In genomic region chr2:233655043-233655442, GRCh38 we compare ENCODE assay signal across 37 cellular contexts. TPM values are rescaled to one million over a fixed set of nuclear protein-coding genes. Genes with fewer than 3 reads are reported as not detected.
"Had no signal": no experiment of that assay in that cellular context is flagged by ENCODE, and none has a peak within 500 bp of the region (broad histone marks: within the 10 kb centered on the region; RNA-seq: fewer than 3 reads in every experiment).

No MANE protein-coding gene starts in this region.

- DNase-seq: activated CD4-positive, alpha-beta memory T cell treated with anti-CD3 and anti-CD28 coated beads, Interleukin-2, amount 10 ng/mL, durations not matched to agents 7 days and 5 days; activated CD4-positive, alpha-beta T cell treated with anti-CD3 and anti-CD28 coated beads for 1 hour; activated CD4-positive, alpha-beta T cell treated with anti-CD3 and anti-CD28 coated beads for 48 hours; activated CD4-positive, CD25-positive, alpha-beta regulatory T cell; activated CD8-positive, alpha-beta memory T cell treated with anti-CD3 and anti-CD28 coated beads for 24 hours; activated CD8-positive, alpha-beta memory T cell treated with anti-CD3 and anti-CD28 coated beads, Interleukin-2, amount 10 ng/mL, durations not matched to agents 7 days and 5 days; activated gamma-delta T cell; activated naive CD4-positive, alpha-beta T cell treated with Interleukin-2 at 50 U/mL for 16 hours; activated naive CD8-positive, alpha-beta T cell treated with anti-CD3 and anti-CD28 coated beads, Interleukin-2, amount 10 ng/mL, durations not matched to agents 7 days and 5 days; activated T-cell treated with anti-CD3 and anti-CD28 coated beads, Interleukin-2, amount 50 U/mL, for 1 hour; amygdala; Kasumi-1; KG1; MM.1S; MV-4-11; NCI-H1092; NCI-H1436 treated with DMSO at 0.1 percent for 48 hours; NCI-H187; NCI-H2029 treated with DMSO at 0.1 percent for 48 hours; NCI-H2107; NCI-H2171; NCI-H2227 treated with DMSO at 0.1 percent for 48 hours; NCI-H446 treated with DMSO at 0.1 percent for 48 hours; NCI-H524 treated with DMSO at 0.1 percent for 48 hours; PC-3; T1000; WERI-Rb-1 had no signal

- H3K27ac ChIP-seq: ascending aorta, cardiac muscle cell, RWPE1, WERI-Rb-1 had no signal

- H3K9me3 ChIP-seq: ascending aorta had no signal

- FAIRE-seq: RCC 7860 had no signal

- ATAC-seq: activated CD8-positive, alpha-beta memory T cell treated with anti-CD3 and anti-CD28 coated beads, Interleukin-2, amount 10 ng/mL, durations not matched to agents 7 days and 5 days; PC-3; Right ventricle myocardium inferior had no signal

- H3K4me1 ChIP-seq: ascending aorta had no signal

- H3K4me3 ChIP-seq: ascending aorta, cardiac muscle cell had no signal

- H3K27me3 ChIP-seq: ascending aorta, cardiac muscle cell had no signal

- H3K36me3 ChIP-seq: ascending aorta, cardiac muscle cell, WERI-Rb-1 had no signal

RNA-seq across cellular contexts. Expression of gene UGT1A9, which starts 16.7 kb away (rescaled TPM):
- total RNA-seq: activated CD4-positive, alpha-beta memory T cell treated with anti-CD3 and anti-CD28 coated beads, Interleukin-2, amount 10 ng/mL, durations not matched to agents 7 days and 5 days; activated CD8-positive, alpha-beta memory T cell treated with anti-CD3 and anti-CD28 coated beads, Interleukin-2, amount 10 ng/mL, durations not matched to agents 7 days and 5 days; activated naive CD8-positive, alpha-beta T cell treated with anti-CD3 and anti-CD28 coated beads, Interleukin-2, amount 10 ng/mL, durations not matched to agents 7 days and 5 days; activated T-helper 2 cell treated with anti-CD3 and anti-CD28 coated beads, Interferon-gamma antibody, Interleukin-2, Interleukin-4, amounts not matched to agents 10 μg/mL and 5 μg/mL and 100 μg/mL, durations not matched to agents 14 hours and 24 hours and 36 hours; ascending aorta; cardiac muscle cell; PC-3; Right ventricle myocardium inferior; T-helper 1 cell treated with Interleukin-12 subunit alpha and Interleukin-12 subunit beta and Interleukin-4 antibody, amounts not matched to agents 30 ng/mL and 1 ng/mL, for 36 hours; T-helper 2 cell treated with Interferon-gamma antibody and Interleukin-4, amounts not matched to agents 100 ng/mL and 5 ng/mL, for 36 hours had no signal
- polyA plus RNA-seq: adipose tissue, cardiac muscle cell had no signal

RNA-seq across cellular contexts. Expression of gene UGT1A10, which starts 18.8 kb away (rescaled TPM):
- total RNA-seq: activated CD4-positive, alpha-beta memory T cell treated with anti-CD3 and anti-CD28 coated beads, Interleukin-2, amount 10 ng/mL, durations not matched to agents 7 days and 5 days; activated CD8-positive, alpha-beta memory T cell treated with anti-CD3 and anti-CD28 coated beads, Interleukin-2, amount 10 ng/mL, durations not matched to agents 7 days and 5 days; activated naive CD8-positive, alpha-beta T cell treated with anti-CD3 and anti-CD28 coated beads, Interleukin-2, amount 10 ng/mL, durations not matched to agents 7 days and 5 days; activated T-helper 2 cell treated with anti-CD3 and anti-CD28 coated beads, Interferon-gamma antibody, Interleukin-2, Interleukin-4, amounts not matched to agents 10 μg/mL and 5 μg/mL and 100 μg/mL, durations not matched to agents 14 hours and 24 hours and 36 hours; ascending aorta; cardiac muscle cell; chondrocyte; PC-3; Right ventricle myocardium inferior; T-helper 1 cell treated with Interleukin-12 subunit alpha and Interleukin-12 subunit beta and Interleukin-4 antibody, amounts not matched to agents 30 ng/mL and 1 ng/mL, for 36 hours; T-helper 2 cell treated with Interferon-gamma antibody and Interleukin-4, amounts not matched to agents 100 ng/mL and 5 ng/mL, for 36 hours had no signal
- polyA plus RNA-seq: cardiac muscle cell had no signal

RNA-seq across cellular contexts. Expression of gene UGT1A7, which starts 26.7 kb away (rescaled TPM):
- total RNA-seq: activated CD4-positive, alpha-beta memory T cell treated with anti-CD3 and anti-CD28 coated beads, Interleukin-2, amount 10 ng/mL, durations not matched to agents 7 days and 5 days; activated CD8-positive, alpha-beta memory T cell treated with anti-CD3 and anti-CD28 coated beads, Interleukin-2, amount 10 ng/mL, durations not matched to agents 7 days and 5 days; activated naive CD8-positive, alpha-beta T cell treated with anti-CD3 and anti-CD28 coated beads, Interleukin-2, amount 10 ng/mL, durations not matched to agents 7 days and 5 days; activated T-helper 2 cell treated with anti-CD3 and anti-CD28 coated beads, Interferon-gamma antibody, Interleukin-2, Interleukin-4, amounts not matched to agents 10 μg/mL and 5 μg/mL and 100 μg/mL, durations not matched to agents 14 hours and 24 hours and 36 hours; ascending aorta; cardiac muscle cell; PC-3; Right ventricle myocardium inferior; T-helper 1 cell treated with Interleukin-12 subunit alpha and Interleukin-12 subunit beta and Interleukin-4 antibody, amounts not matched to agents 30 ng/mL and 1 ng/mL, for 36 hours; T-helper 2 cell treated with Interferon-gamma antibody and Interleukin-4, amounts not matched to agents 100 ng/mL and 5 ng/mL, for 36 hours had no signal
- polyA plus RNA-seq: adipose tissue, cardiac muscle cell had no signal

RNA-seq across cellular contexts. Expression of gene UGT1A8, which starts 37.6 kb away (rescaled TPM):
- total RNA-seq: activated CD4-positive, alpha-beta memory T cell treated with anti-CD3 and anti-CD28 coated beads, Interleukin-2, amount 10 ng/mL, durations not matched to agents 7 days and 5 days; activated CD8-positive, alpha-beta memory T cell treated with anti-CD3 and anti-CD28 coated beads, Interleukin-2, amount 10 ng/mL, durations not matched to agents 7 days and 5 days; activated naive CD8-positive, alpha-beta T cell treated with anti-CD3 and anti-CD28 coated beads, Interleukin-2, amount 10 ng/mL, durations not matched to agents 7 days and 5 days; activated T-helper 2 cell treated with anti-CD3 and anti-CD28 coated beads, Interferon-gamma antibody, Interleukin-2, Interleukin-4, amounts not matched to agents 10 μg/mL and 5 μg/mL and 100 μg/mL, durations not matched to agents 14 hours and 24 hours and 36 hours; ascending aorta; cardiac muscle cell; chondrocyte; PC-3; Right ventricle myocardium inferior; T-helper 1 cell treated with Interleukin-12 subunit alpha and Interleukin-12 subunit beta and Interleukin-4 antibody, amounts not matched to agents 30 ng/mL and 1 ng/mL, for 36 hours; T-helper 2 cell treated with Interferon-gamma antibody and Interleukin-4, amounts not matched to agents 100 ng/mL and 5 ng/mL, for 36 hours had no signal
- polyA plus RNA-seq: adipose tissue, cardiac muscle cell had no signal

RNA-seq across cellular contexts. Expression of gene UGT1A6, which starts 37.6 kb away (rescaled TPM):
- total RNA-seq: activated CD4-positive, alpha-beta memory T cell treated with anti-CD3 and anti-CD28 coated beads, Interleukin-2, amount 10 ng/mL, durations not matched to agents 7 days and 5 days; activated CD8-positive, alpha-beta memory T cell treated with anti-CD3 and anti-CD28 coated beads, Interleukin-2, amount 10 ng/mL, durations not matched to agents 7 days and 5 days; activated naive CD8-positive, alpha-beta T cell treated with anti-CD3 and anti-CD28 coated beads, Interleukin-2, amount 10 ng/mL, durations not matched to agents 7 days and 5 days; activated T-helper 2 cell treated with anti-CD3 and anti-CD28 coated beads, Interferon-gamma antibody, Interleukin-2, Interleukin-4, amounts not matched to agents 10 μg/mL and 5 μg/mL and 100 μg/mL, durations not matched to agents 14 hours and 24 hours and 36 hours; cardiac muscle cell; Right ventricle myocardium inferior; T-helper 1 cell treated with Interleukin-12 subunit alpha and Interleukin-12 subunit beta and Interleukin-4 antibody, amounts not matched to agents 30 ng/mL and 1 ng/mL, for 36 hours; T-helper 2 cell treated with Interferon-gamma antibody and Interleukin-4, amounts not matched to agents 100 ng/mL and 5 ng/mL, for 36 hours had no signal
- polyA plus RNA-seq: cardiac muscle cell had no signal
